ENCODE assay signal across 8 cellular contexts in the genomic region with DNA sequence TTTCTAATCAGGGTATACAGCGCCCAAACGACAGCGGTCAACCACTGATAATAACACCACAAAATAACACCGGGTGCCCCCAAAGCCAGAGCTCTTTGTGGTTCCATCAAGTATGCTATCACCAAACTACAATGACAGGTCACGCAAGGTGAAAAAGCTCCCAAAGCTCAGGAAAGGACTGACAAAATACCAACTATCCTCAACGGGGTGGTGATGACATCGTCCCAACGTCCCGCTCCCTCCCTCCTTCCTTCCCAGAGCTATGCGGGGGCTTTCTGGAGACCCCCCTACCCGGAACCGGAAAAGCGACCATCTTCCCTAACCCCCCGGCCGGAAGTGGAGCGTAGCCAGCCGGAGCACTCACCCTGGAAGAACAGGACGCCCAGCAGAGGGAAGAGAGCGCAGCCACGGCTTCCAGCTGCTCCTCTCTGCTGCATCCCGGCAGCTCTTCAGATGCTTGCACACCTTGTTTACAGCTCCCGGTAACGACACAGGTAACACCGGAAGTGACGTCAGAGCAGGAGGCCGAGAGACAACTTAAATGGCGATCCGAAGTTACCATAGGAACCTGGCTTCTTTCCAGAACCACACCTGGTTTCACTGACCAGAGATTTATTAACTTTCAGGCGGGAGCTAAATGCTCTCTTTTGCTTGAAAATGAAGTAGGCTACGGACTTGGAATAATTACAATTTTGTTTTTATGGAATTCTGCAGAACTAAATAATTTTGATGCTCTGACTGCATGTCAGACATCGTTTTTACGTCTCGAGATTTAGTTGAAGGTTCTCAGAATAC. TPM values are rescaled to one million over a fixed set of nuclear protein-coding genes. Genes with fewer than 3 reads are reported as not detected.
A peak's percentile ranks its signal among the peaks of the same experiment; 100 is the strongest.
DNase-seq lines count a peak whose midpoint lies in the region; ATAC-seq and TF ChIP-seq lines count a peak whose summit lies in the region.

A gene with protein sequence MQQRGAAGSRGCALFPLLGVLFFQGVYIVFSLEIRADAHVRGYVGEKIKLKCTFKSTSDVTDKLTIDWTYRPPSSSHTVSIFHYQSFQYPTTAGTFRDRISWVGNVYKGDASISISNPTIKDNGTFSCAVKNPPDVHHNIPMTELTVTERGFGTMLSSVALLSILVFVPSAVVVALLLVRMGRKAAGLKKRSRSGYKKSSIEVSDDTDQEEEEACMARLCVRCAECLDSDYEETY (minus strand): TSS at position 508 of the 795 bp plus-strand sequence. CDS start 71 bp downstream, at position 437.

- CTCF ChIA-PET in HCT116 (lab: Charles Lee) = interaction anchor here (0.7 to 1.9 kb wide), 4 partner anchors 10 to 53 kb away, joined by 3 to 6 read pairs (median 3); no protein-coding TSS in a partner anchor
- CTCF ChIA-PET in SK-N-SH (lab: Yijun Ruan, JAX) = interaction anchor here (0.5 to 1.8 kb wide), 6 partner anchors 10 to 143 kb away, joined by 3 to 5 read pairs (median 3); no protein-coding TSS in a partner anchor

- TF ChIP-seq CTCF in HCT116 (IDR thresholded peaks at IDR 0.05 in 2 of 3, conservative IDR thresholded peaks at IDR 0.05 in 1 of 3; ENCODE audit: borderline replicate concordance in 1 of 3, insufficient read depth in 1 of 3, low read depth in 2 of 3, low read length in 2 of 3) (no peak), SK-N-SH (IDR thresholded peaks at IDR 0.05) (no peak)

- intact Hi-C loops in HCT116 (cut with micrococcal nuclease) = no loop called here

- H3K27ac ChIP-seq in HCT116 (ENCODE audit: low read depth, low read length) (peak within 1 kb of the TSS; percentile 94), SK-N-SH (ENCODE audit: low read depth in 2 of 2, low read length in 1 of 2) (no peak within 1 kb of the TSS), substantia nigra (ENCODE audit: low read depth, low read length, poor library complexity, severe bottlenecking) (peak within 1 kb of the TSS; percentile 3)

- H3K9me2 ChIP-seq in HCT116 (ENCODE audit: insufficient read depth) = no peaks in the 10 kb centered on the region
- H3K9me2 ChIP-seq in SK-N-SH = no peaks in the 10 kb centered on the region

- no peak for TF ChIP-seq RAD21 in HCT116 (IDR thresholded peaks at IDR 0.05; ENCODE audit: low read depth)
- no peak for TF ChIP-seq RAD21 in SK-N-SH (IDR thresholded peaks at IDR 0.05; ENCODE audit: low read length)

- H3F3A ChIP-seq in SK-N-SH (replicated peaks; ENCODE audit: insufficient read depth) = peaks cover 5% of the 10 kb centered on the region

- no peak for TF ChIP-seq EP300 in SK-N-SH (IDR thresholded peaks at IDR 0.05; ENCODE audit: borderline replicate concordance in 1 of 2, low read depth in 1 of 2, low read length in 1 of 2)

- BruUV-seq in HCT116 (replicated peaks; lab: Mats Ljungman, UMichigan) = TSS peak; percentile 91

- no peaks in the 10 kb centered on the region for H3K27me3 ChIP-seq in HCT116 (ENCODE audit: insufficient read depth, low read length)
- peaks cover 6% of the 10 kb centered on the region; the same call in 1 of the 2 replicates for H3K27me3 ChIP-seq in SK-N-SH (ENCODE audit: insufficient read depth)

- 4% methylated on average over 19 of the region's 33 CpGs for WGBS in SK-N-SH (ENCODE audit: low lambda C conversion rate)

- peaks cover 4% of the 10 kb centered on the region; the same call in 1 of the 2 replicates for H3K79me2 ChIP-seq in HCT116 (ENCODE audit: insufficient read depth, low read length)
- H3K79me2 ChIP-seq in SK-N-SH (ENCODE audit: insufficient read depth) = no peaks in the 10 kb centered on the region

- H3K4me1 ChIP-seq in HCT116 (ENCODE audit: control insufficient read depth in 1 of 2, insufficient read depth in 2 of 2, low read length in 2 of 2) = peaks cover 5 to 14% of the 10 kb centered on the region in 2 experiments; a peak in 3 of 4 replicates
- peaks cover 0 to 6% of the 10 kb centered on the region in 2 experiments; a peak in 1 of 4 replicates for H3K4me1 ChIP-seq in SK-N-SH (ENCODE audit: control insufficient read depth in 1 of 2, insufficient read depth in 2 of 2, low read depth in 1 of 2, low read length in 1 of 2)

- H3K36me3 ChIP-seq in HCT116 (ENCODE audit: control insufficient read depth in 1 of 2, insufficient read depth in 2 of 2, low read length in 2 of 2) (no peaks in the 10 kb centered on the region), SK-N-SH (replicated peaks in 1 of 2; ENCODE audit: control insufficient read depth in 1 of 2, insufficient read depth in 2 of 2, low read length in 1 of 2) (no peaks in the 10 kb centered on the region)

- H3K27ac Mint-ChIP-seq in activated naive CD4-positive, alpha-beta T cell treated with anti-CD3 and anti-CD28 coated beads, Interleukin-2, amount 50 U/mL, for 72 hours = peak within 1 kb of the TSS; percentile 98

- H3K4me2 ChIP-seq in HCT116 (ENCODE audit: low read length) = peak within 1 kb of the TSS; percentile 78
- peak within 1 kb of the TSS; percentile 48 for H3K4me2 ChIP-seq in SK-N-SH

- TF ChIP-seq POLR2A in HCT116 (IDR thresholded peaks at IDR 0.05; ENCODE audit: borderline replicate concordance, extremely low read depth, insufficient read depth, insufficient read length) = peak; percentile 80

- H3K9ac ChIP-seq in HCT116 (ENCODE audit: low read length) (peak within 1 kb of the TSS; percentile 77), SK-N-SH (peak within 1 kb of the TSS; percentile 18; the same call in 1 of the 2 replicates)

- H3K4me3 ChIP-seq in HCT116 (replicated peaks in 1 of 2; ENCODE audit: low read depth in 1 of 2, low read length in 2 of 2) (peak within 1 kb of the TSS; percentile 73 to 78), SK-N-SH (ENCODE audit: low read depth in 2 of 2, low read length in 1 of 2) (peak within 1 kb of the TSS; percentile 65 to 90)

- no peaks in the 10 kb centered on the region for H4K20me1 ChIP-seq in HCT116 (ENCODE audit: insufficient read depth)
- no peaks in the 10 kb centered on the region for H4K20me1 ChIP-seq in SK-N-SH (ENCODE audit: insufficient read depth)

- peak; percentile 97 for DNase-seq in DMS53 treated with DMSO at 0.1 percent for 48 hours (lab: John Stamatoyannopoulos, UW; ENCODE audit: unreplicated experiment)
- DNase-seq in HCT116 (ENCODE audit: low read depth, low spot score) = peak; percentile 96
- peak; percentile 94 for DNase-seq in NCI-H1092 (lab: John Stamatoyannopoulos, UW)
- peak; percentile 74 for DNase-seq in SK-N-SH
- peak; percentile 78 to 85 for DNase-seq in activated naive CD4-positive, alpha-beta T cell treated with anti-CD3 and anti-CD28 coated beads, Interleukin-2, amount 50 U/mL, for 72 hours (ENCODE audit: low spot score in 2 of 2)
- peak; percentile 86 for DNase-seq in glomerular visceral epithelial cell (ENCODE audit: extremely low spot score)
- DNase-seq in nucleus accumbens (lab: John Stamatoyannopoulos, UW) = peak in 49 of 56 donors; percentile 4 to 83 (median 48)
- peak in 37 of 49 donors; percentile 7 to 95 (median 30) for DNase-seq in substantia nigra (lab: John Stamatoyannopoulos, UW)

- H3K36me3 Mint-ChIP-seq in activated naive CD4-positive, alpha-beta T cell treated with anti-CD3 and anti-CD28 coated beads, Interleukin-2, amount 50 U/mL, for 72 hours = peaks cover 28 to 41% of the 10 kb centered on the region in 2 donors

- RAD21 ChIA-PET in HCT116 (lab: Charles Lee; ENCODE audit: low non-redundant PET in 1 of 2, low total read pairs in 2 of 2, uncharacterized antibody in 2 of 2, unreplicated experiment in 2 of 2) = interaction anchor here in 1 of 2 experiments (0.6 kb wide), 1 partner anchor 100 kb away, joined by 4 read pairs; a partner anchor contains a TSS

- peaks cover 4 to 5% of the 10 kb centered on the region in 2 donors for H3K9me3 Mint-ChIP-seq in activated naive CD4-positive, alpha-beta T cell treated with anti-CD3 and anti-CD28 coated beads, Interleukin-2, amount 50 U/mL, for 72 hours

- peak within 1 kb of the TSS; percentile 63 for H2AFZ ChIP-seq in HCT116 (ENCODE audit: low read depth, low read length, poor library complexity, severe bottlenecking)
- H2AFZ ChIP-seq in SK-N-SH (ENCODE audit: low read depth) = peak within 1 kb of the TSS; percentile 96

- POLR2A ChIA-PET in HCT116 (lab: Charles Lee) (interaction anchor here (0.8 to 1.8 kb wide), 5 partner anchors 10 to 24 kb away, joined by 3 to 10 read pairs (median 3); a partner anchor contains a TSS), SK-N-SH (lab: Yijun Ruan, JAX) (interaction anchor here (1.0 kb wide), 1 partner anchor 13 kb away, joined by 4 read pairs; no protein-coding TSS in a partner anchor)

- peak; percentile 91 for ATAC-seq in HCT116
- ATAC-seq in activated naive CD4-positive, alpha-beta T cell treated with anti-CD3 and anti-CD28 coated beads, Interleukin-2, amount 50 U/mL, for 72 hours = peak; percentile 75 to 77

- no peaks in the 10 kb centered on the region for H3K9me3 ChIP-seq in HCT116 (ENCODE audit: control insufficient read depth in 1 of 2, insufficient read depth in 1 of 2, low read depth in 1 of 2, low read length in 2 of 2)
- H3K9me3 ChIP-seq in SK-N-SH = no peaks in the 10 kb centered on the region

TF ChIP-seq in HCT116, 20 proteins besides CTCF, POLR2A, EP300 and RAD21 (continues in another document):
- no peak; the same call in 1 of the 2 replicates for TF ChIP-seq SRF (IDR thresholded peaks at IDR 0.05; ENCODE audit: low read depth)
- TF ChIP-seq ELF1 (IDR thresholded peaks at IDR 0.05; ENCODE audit: borderline replicate concordance, low read depth) = peak; percentile 68
- peak; percentile 86 for TF ChIP-seq POLR2AphosphoS5 (IDR thresholded peaks at IDR 0.05; ENCODE audit: low read depth, low read length)
- TF ChIP-seq, protein P1, sequence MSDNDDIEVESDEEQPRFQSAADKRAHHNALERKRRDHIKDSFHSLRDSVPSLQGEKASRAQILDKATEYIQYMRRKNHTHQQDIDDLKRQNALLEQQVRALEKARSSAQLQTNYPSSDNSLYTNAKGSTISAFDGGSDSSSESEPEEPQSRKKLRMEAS (IDR thresholded peaks at IDR 0.05) = peak; percentile 59
- TF ChIP-seq TCF7L2 (IDR thresholded peaks at IDR 0.05; ENCODE audit: borderline replicate concordance, extremely low read depth, insufficient read depth, insufficient read length) = peak; percentile 32

TF ChIP-seq in SK-N-SH, 30 proteins besides CTCF, POLR2A, EP300 and RAD21 (continues in another document):
- peak; percentile 96 for TF ChIP-seq GABPA (IDR thresholded peaks at IDR 0.05; ENCODE audit: low read depth)
- TF ChIP-seq POLR2AphosphoS5 (IDR thresholded peaks at IDR 0.05; ENCODE audit: low read depth, low read length) = no peak
- peak; percentile 73 for TF ChIP-seq ELF1 (IDR thresholded peaks at IDR 0.05)
- TF ChIP-seq FOXJ3 (CRISPR knock-in tag; IDR thresholded peaks at IDR 0.05) = no peak
- TF ChIP-seq, protein P1 (IDR thresholded peaks at IDR 0.05; ENCODE audit: low read depth) = 0 out of 2 replicates have a peak, but pooled peaks have one; percentile 16

RNA-seq across cellular contexts. Expression of the gene that starts here (rescaled TPM):
- 8.7 TPM for total RNA-seq in HCT116 (2021; ENCODE audit: unreplicated experiment)
- polyA plus RNA-seq in HCT116 (2012) = 4.0 and 4.5 TPM in 2 replicates
- 0.38 and 0.70 TPM in 2 replicates for polyA plus RNA-seq in SK-N-SH (2012; rRNA removed)
- 0.52 and 1.0 TPM in 2 replicates for polyA plus RNA-seq in SK-N-SH (2012; cell fraction: cytosol; rRNA removed)
- 0.23 and 0.43 TPM in 2 replicates for polyA plus RNA-seq in SK-N-SH (2012; cell fraction: nucleus; rRNA removed)
- total RNA-seq in activated naive CD4-positive, alpha-beta T cell treated with anti-CD3 and anti-CD28 coated beads, Interleukin-2, amount 50 U/mL, for 72 hours = 10 to 100 TPM; 35.0 to 93.0 TPM

Comparison
In these comparisons a context has a peak if more than half of its experiments do, and no peak if none do; other contexts are left out.
1. DNase-seq: peak in every context shown above with its lines; median percentile 97 in DMS53 treated with DMSO at 0.1 percent for 48 hours; 96 in HCT116; 94 in NCI-H1092; 86 in glomerular visceral epithelial cell; 82 in activated naive CD4-positive, alpha-beta T cell treated with anti-CD3 and anti-CD28 coated beads, Interleukin-2, amount 50 U/mL, for 72 hours; 74 in SK-N-SH; 48 in nucleus accumbens; 30 in substantia nigra.
2. H3K27ac ChIP-seq: peak in HCT116 (single experiment) and substantia nigra (single experiment); none in SK-N-SH (0 of 2).